1 cellular context compared by ENCODE assay signal in genomic region chr17:42087736-42088705, GRCh38.
TF ChIP-seq lines count a peak whose summit lies in the region.

No MANE protein-coding gene starts in this region.

TF ChIP-seq in HepG2, 621 proteins besides CTCF, POLR2A, EP300 and RAD21 (continued from another document and continues in another):
- TF ChIP-seq ZNF574 (CRISPR knock-in tag; IDR thresholded peaks at IDR 0.05) (peak; percentile 51; the same call in 1 of the 2 replicates), SP5 (CRISPR knock-in tag; IDR thresholded peaks at IDR 0.05; ENCODE audit: borderline replicate concordance, low read depth) (peak; percentile 98), ZKSCAN5 (CRISPR knock-in tag; IDR thresholded peaks at IDR 0.05) (no peak), RARA (CRISPR knock-in tag; IDR thresholded peaks at IDR 0.05) (0 out of 2 replicates have a peak, but pooled peaks have one; percentile 11), ELF1 (CRISPR knock-in tag; IDR thresholded peaks at IDR 0.05) (0 out of 2 replicates have a peak, but pooled peaks have one; percentile 49), MAFK (conservative IDR thresholded peaks at IDR 0.05 in 1 of 2, IDR thresholded peaks at IDR 0.05 in 1 of 2; ENCODE audit: low read length in 2 of 2) (no peak), REST (IDR thresholded peaks at IDR 0.05; ENCODE audit: borderline replicate concordance in 1 of 2, low read depth in 1 of 2, low read length in 2 of 2) (0 out of 4 replicates have a peak, but pooled peaks of 1 of the 2 experiments have one; percentile 31), NR0B2 (CRISPR knock-in tag; IDR thresholded peaks at IDR 0.05) (peak; percentile 68; the same call in 1 of the 2 replicates), ZNF891 (CRISPR knock-in tag; IDR thresholded peaks at IDR 0.05) (no peak), ZNF18 (CRISPR knock-in tag; IDR thresholded peaks at IDR 0.05; ENCODE audit: insufficient replicate concordance) (no peak), FOXM1 (CRISPR knock-in tag; IDR thresholded peaks at IDR 0.05) (no peak), ERF (CRISPR knock-in tag; IDR thresholded peaks at IDR 0.05) (no peak; the same call in 1 of the 2 replicates), FOXP1 (IDR thresholded peaks at IDR 0.05) (peak; percentile 69), FOXP1 (CRISPR knock-in tag; IDR thresholded peaks at IDR 0.05) (peak; percentile 83), ATF3 (CRISPR knock-in tag; IDR thresholded peaks at IDR 0.05) (no peak), ZNF382 (CRISPR knock-in tag; IDR thresholded peaks at IDR 0.05; ENCODE audit: borderline replicate concordance) (no peak), ZNF710 (CRISPR knock-in tag; IDR thresholded peaks at IDR 0.05; ENCODE audit: borderline replicate concordance) (no peak), SIX1 (CRISPR knock-in tag; IDR thresholded peaks at IDR 0.05; ENCODE audit: borderline replicate concordance) (no peak), ATF6 (CRISPR knock-in tag; conservative IDR thresholded peaks at IDR 0.05) (no peak), GATAD1 (CRISPR knock-in tag; IDR thresholded peaks at IDR 0.05) (no peak), KLF13 (CRISPR knock-in tag; IDR thresholded peaks at IDR 0.05) (no peak), TOE1 (CRISPR knock-in tag; IDR thresholded peaks at IDR 0.05) (no peak), DPF2 (CRISPR knock-in tag; IDR thresholded peaks at IDR 0.05; ENCODE audit: borderline replicate concordance, low read depth) (no peak), ZNF703 (CRISPR knock-in tag; IDR thresholded peaks at IDR 0.05; ENCODE audit: borderline replicate concordance) (no peak), ZBTB46 (CRISPR knock-in tag; IDR thresholded peaks at IDR 0.05; ENCODE audit: borderline replicate concordance) (no peak), MAF1 (CRISPR knock-in tag; IDR thresholded peaks at IDR 0.05; ENCODE audit: borderline replicate concordance) (no peak), ZNF7 (CRISPR knock-in tag; IDR thresholded peaks at IDR 0.05) (peak; percentile 80), ZNF773 (CRISPR knock-in tag; IDR thresholded peaks at IDR 0.05; ENCODE audit: borderline replicate concordance) (no peak), ZNF770 (CRISPR knock-in tag; IDR thresholded peaks at IDR 0.05) (no peak), CSRNP1 (CRISPR knock-in tag; IDR thresholded peaks at IDR 0.05) (no peak), PHF8 (CRISPR knock-in tag; IDR thresholded peaks at IDR 0.05) (peak; percentile 34), TMF1 (CRISPR knock-in tag; IDR thresholded peaks at IDR 0.05; ENCODE audit: low read depth) (no peak), ZNF281 (CRISPR knock-in tag; IDR thresholded peaks at IDR 0.05; ENCODE audit: borderline replicate concordance) (peak; percentile 79; the same call in 1 of the 2 replicates), FLYWCH1 (CRISPR knock-in tag; IDR thresholded peaks at IDR 0.05) (no peak), HNRNPLL (IDR thresholded peaks at IDR 0.05; ENCODE audit: low read depth, low read length, poor library complexity, severe bottlenecking) (peak; percentile 67)
